Comparison of ENCODE assay signal across 12 cellular contexts in genomic region chr11:129825403-129825802, GRCh38. TPM values are rescaled to one million over a fixed set of nuclear protein-coding genes. Genes with fewer than 3 reads are reported as not detected.
A peak's percentile ranks its signal among the peaks of the same experiment; 100 is the strongest.
DNase-seq lines count a peak whose midpoint lies in the region; ATAC-seq and TF ChIP-seq lines count a peak whose summit lies in the region.
"Not testable (repeated sequence)": the region's sequence is repeated elsewhere in the genome, so short reads cannot be mapped to it uniquely, and the experiment has no call there.
"Had no signal": no experiment of that assay in that cellular context is flagged by ENCODE, and none has a peak within 500 bp of the region (broad histone marks: within the 10 kb centered on the region; RNA-seq: fewer than 3 reads in every experiment).

No MANE protein-coding gene starts in this region.

- not testable (repeated sequence) for H3K4me1 ChIP-seq in lung (ENCODE audit: control insufficient read depth in 2 of 2, insufficient read depth in 2 of 2, low read length in 2 of 2)

- H3K27me3 ChIP-seq in lung (ENCODE audit: control insufficient read depth, insufficient read depth): not testable (repeated sequence)

- WGBS in lung, 2 donors: 32 to 42% methylated on average over 3 of the region's 3 CpGs

- H3K9me3 Mint-ChIP-seq in stimulated activated effector memory CD8-positive, alpha-beta T cell treated with anti-CD3 and anti-CD28 coated beads, Interleukin-12 subunit alpha, Interleukin-12 subunit beta, amount 100 ng/mL, for 72 hours: not testable (repeated sequence)

- H3K27me3 Mint-ChIP-seq in T-helper 17 cell: not testable (repeated sequence)

- H3K4me3 Mint-ChIP-seq in T-helper 17 cell; stimulated activated effector memory CD8-positive, alpha-beta T cell treated with anti-CD3 and anti-CD28 coated beads, Interleukin-12 subunit alpha, Interleukin-12 subunit beta, amount 100 ng/mL, for 72 hours: not testable (repeated sequence)

- ATAC-seq in T-helper 17 cell (peak; percentile 21), lung (ENCODE audit: insufficient read depth, low FRiP score) (peak; percentile 61)
- peak; percentile 58 for ATAC-seq in stimulated activated effector memory CD8-positive, alpha-beta T cell treated with anti-CD3 and anti-CD28 coated beads, Interleukin-12 subunit alpha, Interleukin-12 subunit beta, amount 100 ng/mL, for 72 hours

- not testable (repeated sequence) for H3K36me3 ChIP-seq in lung (ENCODE audit: control insufficient read depth in 2 of 2, insufficient read depth in 2 of 2, low read length in 2 of 2)

- TF ChIP-seq CTCF in cardiac fibroblast (IDR thresholded peaks at IDR 0.05; ENCODE audit: low read depth, low read length); fibroblast of villous mesenchyme (IDR thresholded peaks at IDR 0.05; ENCODE audit: insufficient read depth, low read depth, low read length); lung (IDR thresholded peaks at IDR 0.05; ENCODE audit: control extremely low read depth, extremely low read depth): not testable (repeated sequence)

- not testable (repeated sequence) for H3K4me1 Mint-ChIP-seq in T-helper 17 cell; stimulated activated effector memory CD8-positive, alpha-beta T cell treated with anti-CD3 and anti-CD28 coated beads, Interleukin-12 subunit alpha, Interleukin-12 subunit beta, amount 100 ng/mL, for 72 hours

- DNase-seq in Daoy (ENCODE audit: low read depth) (peak; percentile 76), HT1080 (ENCODE audit: low read depth) (peak; percentile 87), NOMO-1 treated with dmso at 0.1 percent for 144 hours (lab: John Stamatoyannopoulos, UW; ENCODE audit: unreplicated experiment) (peak; percentile 98), cardiac fibroblast (ENCODE audit: low read depth in 2 of 2) (peak; percentile 85 to 98), fibroblast of villous mesenchyme (ENCODE audit: low read depth) (peak; percentile 76), lung (ENCODE audit: low spot score) (peak; percentile 61)
- not testable (repeated sequence) for DNase-seq in T-helper 17 cell; stimulated activated effector memory CD8-positive, alpha-beta T cell treated with anti-CD3 and anti-CD28 coated beads, Interleukin-12 subunit alpha, Interleukin-12 subunit beta, amount 100 ng/mL, for 72 hours (ENCODE audit: low spot score in 2 of 2)

- not testable (repeated sequence) for H3K27ac Mint-ChIP-seq in T-helper 17 cell; stimulated activated effector memory CD8-positive, alpha-beta T cell treated with anti-CD3 and anti-CD28 coated beads, Interleukin-12 subunit alpha, Interleukin-12 subunit beta, amount 100 ng/mL, for 72 hours

- not testable (repeated sequence) for H3K36me3 Mint-ChIP-seq in T-helper 17 cell (ENCODE audit: low read depth); stimulated activated effector memory CD8-positive, alpha-beta T cell treated with anti-CD3 and anti-CD28 coated beads, Interleukin-12 subunit alpha, Interleukin-12 subunit beta, amount 100 ng/mL, for 72 hours

- not testable (repeated sequence) for H3K27ac ChIP-seq in lung (ENCODE audit: low read depth in 1 of 2, low read length in 1 of 2)

- H3K4me3 ChIP-seq in cardiac fibroblast (replicated peaks in 1 of 2; ENCODE audit: low read depth in 2 of 2, low read length in 2 of 2); fibroblast of villous mesenchyme (ENCODE audit: low read depth, low read length); lung: not testable (repeated sequence)

- H3K9me3 ChIP-seq in T-helper 17 cell (ENCODE audit: control insufficient read depth, low read length, poor library complexity, severe bottlenecking); lung (ENCODE audit: control insufficient read depth in 2 of 2, insufficient read depth in 1 of 2, low read length in 1 of 2): not testable (repeated sequence)

RNA-seq across cellular contexts. Expression of gene TMEM45B, which starts 9.8 kb away (rescaled TPM):
- not detected in 2 replicates for total RNA-seq in Daoy (2014; rRNA removed; shearing (Covaris generic))
- total RNA-seq in HT1080 (2014; rRNA removed; shearing (Covaris generic)): not detected in 2 replicates
- not detected in 2 replicates for polyA plus RNA-seq in HT1080 (2015; cell fraction: cytosol; rRNA removed)
- polyA plus RNA-seq in HT1080 (2015; cell fraction: nucleus; rRNA removed): not detected in 2 replicates
- total RNA-seq in T-helper 17 cell (1 to 10 TPM; 4.4 to 4.8 TPM), fibroblast of villous mesenchyme (not detected in 2 replicates), lung (10 to 100 TPM; 11.6 to 20.5 TPM)
- polyA plus RNA-seq in lung: 10 to 100 TPM; 15.0 to 17.0 TPM
- total RNA-seq: chondrocyte, left cardiac atrium, SJSA1, thoracic aorta had no signal
